ENCODE assay signal across 25 cellular contexts in genomic region chr2:12935726-12936125, GRCh38.
DNase-seq lines count a peak whose midpoint lies in the region; ATAC-seq, FAIRE-seq and TF ChIP-seq lines count a peak whose summit lies in the region.
"Had no signal": no experiment of that assay in that cellular context is flagged by ENCODE, and none has a peak within 500 bp of the region (broad histone marks: within the 10 kb centered on the region; RNA-seq: fewer than 3 reads in every experiment).

No MANE protein-coding gene starts in this region.

- H3K27ac Mint-ChIP-seq in osteocyte (ENCODE audit: unreplicated experiment) = peak overlapping the region; percentile 58
- H3K27ac Mint-ChIP-seq: CD4-positive, CD25-positive, alpha-beta regulatory T cell; GM23338 had no signal

- peak; percentile 36 for DNase-seq in EH (ENCODE audit: low read depth)
- peak; percentile 50 for DNase-seq in astrocyte of the spinal cord (ENCODE audit: low read depth, low spot score)
- peak; percentile 11 for DNase-seq in midbrain (lab: John Stamatoyannopoulos, UW)
- no peak for DNase-seq in osteocyte (ENCODE audit: extremely low spot score, unreplicated experiment)
- DNase-seq in H54 (ENCODE audit: insufficient read length, low spot score) = no peak
- no peak for DNase-seq in uterus
- DNase-seq: 8988T; CD4-positive, CD25-positive, alpha-beta regulatory T cell; HCEC 1CT; IMR-90; MM.1S; NCI-H1694; NCI-H2081; NCI-H2227 treated with DMSO at 0.1 percent for 48 hours; NCI-H510A; NCI-H69; RPMI8226; SHP77 had no signal

- TF ChIP-seq POLR2A in H54 (IDR thresholded peaks at IDR 0.05; ENCODE audit: low read depth, low read length) (no peak), uterus (IDR thresholded peaks at IDR 0.05) (no peak)

- H3K4me3 ChIP-seq in astrocyte of the spinal cord (ENCODE audit: low read depth, low read length) (no peak overlapping the region), uterus (no peak overlapping the region)
- H3K4me3 ChIP-seq: BLaER1, GM23338 had no signal

- no peaks in the 10 kb centered on the region for H3K36me3 ChIP-seq in uterus
- H3K36me3 ChIP-seq: BLaER1 had no signal

- ATAC-seq in HG03521 (IDR thresholded peaks at IDR 0.05; ENCODE audit: unreplicated experiment) (no peak), GM19467 (IDR thresholded peaks at IDR 0.05; ENCODE audit: unreplicated experiment) (no peak)
- ATAC-seq: GM23338 had no signal

- in situ Hi-C loops in astrocyte of the spinal cord (cut with HindIII; ENCODE audit: low sequenced_read_pairs) = no loop called here

- no peaks in the 10 kb centered on the region for H3K27me3 Mint-ChIP-seq in osteocyte (ENCODE audit: unreplicated experiment)

- no peaks in the 10 kb centered on the region for H3K36me3 Mint-ChIP-seq in osteocyte (ENCODE audit: unreplicated experiment)
- H3K36me3 Mint-ChIP-seq: CD4-positive, CD25-positive, alpha-beta regulatory T cell had no signal

- H3K4me1 Mint-ChIP-seq in osteocyte (ENCODE audit: unreplicated experiment) = peaks cover 40% of the 10 kb centered on the region
- H3K4me1 Mint-ChIP-seq: GM23338 had no signal

- H3K9me3 Mint-ChIP-seq in osteocyte (ENCODE audit: unreplicated experiment) = no peaks in the 10 kb centered on the region
- H3K9me3 Mint-ChIP-seq: CD4-positive, CD25-positive, alpha-beta regulatory T cell; GM23338 had no signal

- H3K4me3 Mint-ChIP-seq in osteocyte (ENCODE audit: unreplicated experiment) = no peak overlapping the region
- H3K4me3 Mint-ChIP-seq: CD4-positive, CD25-positive, alpha-beta regulatory T cell; GM23338 had no signal

- TF ChIP-seq CTCF in astrocyte of the spinal cord (IDR thresholded peaks at IDR 0.05; ENCODE audit: low read depth, low read length) (no peak), osteocyte (IDR thresholded peaks at IDR 0.05) (no peak), uterus (IDR thresholded peaks at IDR 0.05) (no peak)

- FAIRE-seq in H54 (lab: Jason Lieb, UNC) = no peak
- FAIRE-seq: D721Med, G401.6 had no signal

- H3K9me3 ChIP-seq in uterus = no peaks in the 10 kb centered on the region
- H3K9me3 ChIP-seq: BLaER1 had no signal

- H3K27ac ChIP-seq in uterus = no peak overlapping the region
- H3K27ac ChIP-seq: BLaER1, KMS-11 had no signal

- H3K4me1 ChIP-seq in uterus = no peaks in the 10 kb centered on the region

- H3K27me3 ChIP-seq in uterus = no peaks in the 10 kb centered on the region
- H3K27me3 ChIP-seq: BLaER1 had no signal

- intact Hi-C loops in uterus (cut with DNase I; ENCODE audit: low total_unique reads) = no loop called here

Comparison
In these comparisons a context has a peak if more than half of its experiments do, and no peak if none do; other contexts are left out.
1. DNase-seq: peak in EH (single experiment), astrocyte of the spinal cord (single experiment) and midbrain (single experiment); none in osteocyte (single experiment), H54 (single experiment) and uterus (0 of 2).